In the genomic region with DNA sequence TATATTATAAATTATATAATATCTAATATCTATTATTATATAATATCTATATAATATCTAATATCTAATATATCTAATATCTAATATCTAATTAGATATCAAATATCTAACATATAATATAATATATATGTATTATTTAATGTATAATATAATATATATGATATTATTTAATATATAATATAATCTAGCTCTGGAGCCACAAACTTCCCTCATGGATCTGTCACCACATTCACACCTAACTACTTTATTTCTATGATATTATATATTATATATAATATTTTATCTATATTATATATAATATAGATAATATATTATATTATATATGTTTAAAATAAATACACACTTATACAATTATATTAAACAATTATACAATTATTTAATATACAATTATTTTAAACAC, we compare ENCODE assay signal across 41 cellular contexts.
"Had no signal": no experiment of that assay in that cellular context is flagged by ENCODE, and none has a peak within 500 bp of the region (broad histone marks: within the 10 kb centered on the region; RNA-seq: fewer than 3 reads in every experiment).

No MANE protein-coding gene starts in this region.

- H3K4me3 Mint-ChIP-seq: activated naive CD4-positive, alpha-beta T cell treated with anti-CD3 and anti-CD28 coated beads for 36 hours; activated naive CD4-positive, alpha-beta T cell treated with anti-CD3 and anti-CD28 coated beads, Interleukin-2, amount 10 ng/mL, durations not matched to agents 7 days and 5 days; activated naive CD4-positive, alpha-beta T cell treated with anti-CD3 and anti-CD28 coated beads, Interleukin-2, amount 50 U/mL, for 24 hours; activated naive CD8-positive, alpha-beta T cell; activated naive CD8-positive, alpha-beta T cell treated with anti-CD3 and anti-CD28 coated beads for 36 hours; activated naive CD8-positive, alpha-beta T cell treated with anti-CD3 and anti-CD28 coated beads, Interleukin-2, amount 10 ng/mL, durations not matched to agents 7 days and 5 days; activated naive CD8-positive, alpha-beta T cell treated with anti-CD3 and anti-CD28 coated beads, Interleukin-2, amount 50 U/mL, for 24 hours; activated T-cell treated with anti-CD3 and anti-CD28 coated beads, Interleukin-2, amount 50 U/mL, for 24 hours; activated T-cell treated with anti-CD3 and anti-CD28 coated beads, Interleukin-2, amount 50 U/mL, for 4 hours; activated T-cell treated with anti-CD3 and anti-CD28 coated beads, Interleukin-2, amount 50 U/mL, for 72 hours; activated T-helper 1 cell treated with anti-CD3 and anti-CD28 coated beads, Interleukin-12 subunit alpha, Interleukin-12 subunit beta, Interleukin-2, Interleukin-4 antibody, amounts not matched to agents 30 ng/mL and 10 ng/mL and 1 ng/mL, durations not matched to agents 14 hours and 24 hours and 36 hours; activated T-helper 17 cell treated with anti-CD3 and anti-CD28 coated beads, Interleukin-2, amount 50 U/mL, for 72 hours; brain; central memory CD8-positive, alpha-beta T cell had no signal

- H3K27me3 Mint-ChIP-seq: activated naive CD4-positive, alpha-beta T cell treated with anti-CD3 and anti-CD28 coated beads, Interleukin-2, amount 10 ng/mL, durations not matched to agents 7 days and 5 days; activated naive CD4-positive, alpha-beta T cell treated with anti-CD3 and anti-CD28 coated beads, Interleukin-2, amount 50 U/mL, for 24 hours; activated naive CD8-positive, alpha-beta T cell; activated naive CD8-positive, alpha-beta T cell treated with anti-CD3 and anti-CD28 coated beads for 36 hours; activated naive CD8-positive, alpha-beta T cell treated with anti-CD3 and anti-CD28 coated beads, Interleukin-2, amount 10 ng/mL, durations not matched to agents 7 days and 5 days; activated naive CD8-positive, alpha-beta T cell treated with anti-CD3 and anti-CD28 coated beads, Interleukin-2, amount 50 U/mL, for 24 hours; activated T-cell treated with anti-CD3 and anti-CD28 coated beads, Interleukin-2, amount 50 U/mL, for 24 hours; activated T-helper 17 cell treated with anti-CD3 and anti-CD28 coated beads, Interleukin-2, amount 50 U/mL, for 72 hours; brain; central memory CD8-positive, alpha-beta T cell had no signal

- H3K9me3 Mint-ChIP-seq: activated naive CD8-positive, alpha-beta T cell treated with anti-CD3 and anti-CD28 coated beads for 36 hours; activated naive CD8-positive, alpha-beta T cell treated with anti-CD3 and anti-CD28 coated beads, Interleukin-2, amount 10 ng/mL, durations not matched to agents 7 days and 5 days; activated T-helper 1 cell treated with anti-CD3 and anti-CD28 coated beads, Interleukin-12 subunit alpha, Interleukin-12 subunit beta, Interleukin-2, Interleukin-4 antibody, amounts not matched to agents 30 ng/mL and 10 ng/mL and 1 ng/mL, durations not matched to agents 14 hours and 24 hours and 36 hours; brain had no signal

- H3K9me3 ChIP-seq: adrenal gland, ascending aorta, body of pancreas, breast epithelium had no signal

- FAIRE-seq: astrocyte, bronchial epithelial cell had no signal

- H3K27ac ChIP-seq: adrenal gland, ascending aorta, body of pancreas, brain microvascular endothelial cell, breast epithelium, cardiac muscle cell had no signal

- H3K4me3 ChIP-seq: adrenal gland, ascending aorta, body of pancreas, breast epithelium, cardiac muscle cell had no signal

- H3K27ac Mint-ChIP-seq: activated naive CD4-positive, alpha-beta T cell treated with anti-CD3 and anti-CD28 coated beads for 36 hours; activated naive CD4-positive, alpha-beta T cell treated with anti-CD3 and anti-CD28 coated beads, Interleukin-2, amount 10 ng/mL, durations not matched to agents 7 days and 5 days; activated naive CD4-positive, alpha-beta T cell treated with anti-CD3 and anti-CD28 coated beads, Interleukin-2, amount 50 U/mL, for 24 hours; activated naive CD4-positive, alpha-beta T cell treated with anti-CD3 and anti-CD28 coated beads, Interleukin-2, amount 50 U/mL, for 72 hours; activated naive CD8-positive, alpha-beta T cell; activated naive CD8-positive, alpha-beta T cell treated with anti-CD3 and anti-CD28 coated beads for 36 hours; activated naive CD8-positive, alpha-beta T cell treated with anti-CD3 and anti-CD28 coated beads, Interleukin-2, amount 10 ng/mL, durations not matched to agents 7 days and 5 days; activated naive CD8-positive, alpha-beta T cell treated with anti-CD3 and anti-CD28 coated beads, Interleukin-2, amount 50 U/mL, for 24 hours; activated T-cell treated with anti-CD3 and anti-CD28 coated beads, Interleukin-2, amount 50 U/mL, for 24 hours; activated T-cell treated with anti-CD3 and anti-CD28 coated beads, Interleukin-2, amount 50 U/mL, for 72 hours; activated T-helper 1 cell treated with anti-CD3 and anti-CD28 coated beads, Interleukin-12 subunit alpha, Interleukin-12 subunit beta, Interleukin-2, Interleukin-4 antibody, amounts not matched to agents 30 ng/mL and 10 ng/mL and 1 ng/mL, durations not matched to agents 14 hours and 24 hours and 36 hours; activated T-helper 17 cell treated with anti-CD3 and anti-CD28 coated beads, Interleukin-2, amount 50 U/mL, for 72 hours; activated T-helper 2 cell treated with anti-CD3 and anti-CD28 coated beads, Interferon-gamma antibody, Interleukin-2, Interleukin-4, amounts not matched to agents 10 μg/mL and 5 μg/mL and 100 μg/mL, durations not matched to agents 14 hours and 24 hours and 36 hours; brain had no signal

- H3K36me3 ChIP-seq: adrenal gland, ascending aorta, brain microvascular endothelial cell, breast epithelium, cardiac muscle cell had no signal

- ATAC-seq: activated naive CD4-positive, alpha-beta T cell treated with anti-CD3 and anti-CD28 coated beads, Interleukin-2, amount 50 U/mL, for 72 hours; activated naive CD8-positive, alpha-beta T cell treated with anti-CD3 and anti-CD28 coated beads, Interleukin-2, amount 50 U/mL, for 24 hours; activated T-cell treated with anti-CD3 and anti-CD28 coated beads, Interleukin-2, amount 50 U/mL, for 4 hours; activated T-cell treated with anti-CD3 and anti-CD28 coated beads, Interleukin-2, amount 50 U/mL, for 72 hours; activated T-helper 17 cell treated with anti-CD3 and anti-CD28 coated beads, Interleukin-2, amount 50 U/mL, for 72 hours; body of pancreas had no signal

- H3K4me1 ChIP-seq: adrenal gland, ascending aorta, body of pancreas, breast epithelium had no signal

- H3K27me3 ChIP-seq: adrenal gland, ascending aorta, body of pancreas, brain microvascular endothelial cell, breast epithelium, cardiac muscle cell had no signal

- DNase-seq: activated effector memory CD4-positive, alpha-beta T cell treated with anti-CD3 and anti-CD28 coated beads, Interleukin-2, amount 50 U/mL, for 16 hours; activated effector memory CD4-positive, alpha-beta T cell treated with Interleukin-2 at 50 U/mL for 16 hours; activated gamma-delta T cell; activated gamma-delta T cell treated with Interleukin-2 at 50 U/mL for 16 hours; activated naive CD4-positive, alpha-beta T cell; activated naive CD4-positive, alpha-beta T cell treated with anti-CD3 and anti-CD28 coated beads for 36 hours; activated naive CD4-positive, alpha-beta T cell treated with anti-CD3 and anti-CD28 coated beads, Interleukin-2, amount 10 ng/mL, durations not matched to agents 7 days and 5 days; activated naive CD4-positive, alpha-beta T cell treated with anti-CD3 and anti-CD28 coated beads, Interleukin-2, amount 50 U/mL, for 16 hours; activated naive CD4-positive, alpha-beta T cell treated with Interleukin-2 at 50 U/mL for 16 hours; activated naive CD8-positive, alpha-beta T cell treated with anti-CD3 and anti-CD28 coated beads for 36 hours; activated naive CD8-positive, alpha-beta T cell treated with anti-CD3 and anti-CD28 coated beads, Interleukin-2, amount 10 ng/mL, durations not matched to agents 7 days and 5 days; activated naive CD8-positive, alpha-beta T cell treated with anti-CD3 and anti-CD28 coated beads, Interleukin-2, amount 50 U/mL, for 24 hours; activated T-cell treated with anti-CD3 and anti-CD28 coated beads for 4 hours; activated T-cell treated with anti-CD3 and anti-CD28 coated beads, Interleukin-2, amount 50 U/mL, for 1 hour; activated T-cell treated with anti-CD3 and anti-CD28 coated beads, Interleukin-2, amount 50 U/mL, for 24 hours; activated T-cell treated with anti-CD3 and anti-CD28 coated beads, Interleukin-2, amount 50 U/mL, for 4 hours; activated T-cell treated with anti-CD3 and anti-CD28 coated beads, Interleukin-2, amount 50 U/mL, for 48 hours; activated T-cell treated with anti-CD3 and anti-CD28 coated beads, Interleukin-2, amount 50 U/mL, for 72 hours; adrenal gland; amniotic stem cell; amygdala; anterior cingulate cortex; aorta; body of pancreas; brain microvascular endothelial cell; caudate nucleus; central memory CD4-positive, alpha-beta T cell; cerebellar nuclear complex had no signal

- H3K36me3 Mint-ChIP-seq: activated naive CD4-positive, alpha-beta T cell treated with anti-CD3 and anti-CD28 coated beads, Interleukin-2, amount 10 ng/mL, durations not matched to agents 7 days and 5 days; activated naive CD4-positive, alpha-beta T cell treated with anti-CD3 and anti-CD28 coated beads, Interleukin-2, amount 50 U/mL, for 24 hours; activated naive CD4-positive, alpha-beta T cell treated with anti-CD3 and anti-CD28 coated beads, Interleukin-2, amount 50 U/mL, for 72 hours; activated naive CD8-positive, alpha-beta T cell; activated naive CD8-positive, alpha-beta T cell treated with anti-CD3 and anti-CD28 coated beads for 36 hours; activated naive CD8-positive, alpha-beta T cell treated with anti-CD3 and anti-CD28 coated beads, Interleukin-2, amount 10 ng/mL, durations not matched to agents 7 days and 5 days; brain had no signal

- H3K4me1 Mint-ChIP-seq: activated naive CD4-positive, alpha-beta T cell treated with anti-CD3 and anti-CD28 coated beads, Interleukin-2, amount 10 ng/mL, durations not matched to agents 7 days and 5 days; activated naive CD4-positive, alpha-beta T cell treated with anti-CD3 and anti-CD28 coated beads, Interleukin-2, amount 50 U/mL, for 24 hours; activated naive CD8-positive, alpha-beta T cell treated with anti-CD3 and anti-CD28 coated beads for 36 hours; activated naive CD8-positive, alpha-beta T cell treated with anti-CD3 and anti-CD28 coated beads, Interleukin-2, amount 10 ng/mL, durations not matched to agents 7 days and 5 days; activated naive CD8-positive, alpha-beta T cell treated with anti-CD3 and anti-CD28 coated beads, Interleukin-2, amount 50 U/mL, for 24 hours; activated T-helper 17 cell treated with anti-CD3 and anti-CD28 coated beads, Interleukin-2, amount 50 U/mL, for 72 hours; central memory CD8-positive, alpha-beta T cell had no signal
